8 cellular contexts compared by ENCODE assay signal in the genomic region with DNA sequence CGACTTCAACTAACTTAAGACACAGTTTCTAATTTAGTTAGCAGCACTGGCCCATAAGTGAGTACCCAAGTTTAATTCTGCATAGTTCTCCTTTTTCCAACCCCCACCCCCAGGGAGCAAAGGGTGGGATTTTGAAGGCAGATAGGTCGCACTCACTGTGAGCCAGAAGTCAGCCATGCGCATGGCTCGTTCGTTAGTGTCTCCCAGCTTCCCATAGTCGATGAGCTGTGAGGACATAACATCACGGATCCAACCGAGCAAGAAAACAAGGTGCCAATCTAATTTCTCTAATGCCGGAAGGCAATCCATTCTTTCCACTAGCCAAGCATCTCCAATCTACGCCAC. TPM values are rescaled to one million over a fixed set of nuclear protein-coding genes. Genes with fewer than 3 reads are reported as not detected.
DNase-seq lines count a peak whose midpoint lies in the region; ATAC-seq and TF ChIP-seq lines count a peak whose summit lies in the region.

No MANE protein-coding gene starts in this region.

- H3K27ac ChIP-seq in layer of hippocampus (ENCODE audit: low read depth, low read length) = peak overlapping the region; percentile 86
- peak overlapping the region; percentile 61 to 79 for H3K27ac ChIP-seq in thoracic aorta

- no peaks in the 10 kb centered on the region for H3K9me3 ChIP-seq in thoracic aorta

- peak; percentile 5 for DNase-seq in amniotic epithelial cell (ENCODE audit: low read depth)
- no peak for DNase-seq in thoracic aorta (ENCODE audit: low spot score)
- no peak for DNase-seq in T1000 (lab: John Stamatoyannopoulos, UW)
- DNase-seq in midbrain (lab: John Stamatoyannopoulos, UW) = no peak
- no peak for DNase-seq in activated CD4-positive, alpha-beta T cell treated with anti-CD3 and anti-CD28 coated beads for 4 hours

- H3K4me3 ChIP-seq in GM12875 (ENCODE audit: low read depth, low read length) = peak overlapping the region; percentile 99
- peak overlapping the region; percentile 83 for H3K4me3 ChIP-seq in thoracic aorta

- no peaks in the 10 kb centered on the region for H3K27me3 ChIP-seq in layer of hippocampus (ENCODE audit: control insufficient read depth, insufficient read depth, low read length)
- H3K27me3 ChIP-seq in thoracic aorta (replicated peaks; ENCODE audit: insufficient read depth) = no peaks in the 10 kb centered on the region

- TF ChIP-seq CTCF in GM12875 (IDR thresholded peaks at IDR 0.05; ENCODE audit: borderline replicate concordance, insufficient read depth, low read depth, low read length) = no peak
- TF ChIP-seq CTCF in thoracic aorta (IDR thresholded peaks at IDR 0.05) = no peak

- H3K4me1 ChIP-seq in thoracic aorta (ENCODE audit: control insufficient read depth in 1 of 2, low read depth in 2 of 2) = peaks cover 7 to 17% of the 10 kb centered on the region in 2 donors

- ATAC-seq in HG03139 (IDR thresholded peaks at IDR 0.05; ENCODE audit: unreplicated experiment) (peak; percentile 2), thoracic aorta (ENCODE audit: insufficient number of reproducible peaks, low FRiP score, low read depth) (no peak)

- H3K36me3 ChIP-seq in thoracic aorta = peaks cover 5% of the 10 kb centered on the region

RNA-seq across cellular contexts. Expression of a gene that starts 0.6 kb away (rescaled TPM):
- 10 to 100 TPM; 20.6 to 53.6 TPM for total RNA-seq in thoracic aorta

RNA-seq across cellular contexts. Expression of a gene that starts 27.0 kb away (rescaled TPM):
- total RNA-seq in thoracic aorta = 10 to 100 TPM; 62.3 to 73.5 TPM
